Comparison of ENCODE assay signal across 8 cellular contexts in the genomic region with DNA sequence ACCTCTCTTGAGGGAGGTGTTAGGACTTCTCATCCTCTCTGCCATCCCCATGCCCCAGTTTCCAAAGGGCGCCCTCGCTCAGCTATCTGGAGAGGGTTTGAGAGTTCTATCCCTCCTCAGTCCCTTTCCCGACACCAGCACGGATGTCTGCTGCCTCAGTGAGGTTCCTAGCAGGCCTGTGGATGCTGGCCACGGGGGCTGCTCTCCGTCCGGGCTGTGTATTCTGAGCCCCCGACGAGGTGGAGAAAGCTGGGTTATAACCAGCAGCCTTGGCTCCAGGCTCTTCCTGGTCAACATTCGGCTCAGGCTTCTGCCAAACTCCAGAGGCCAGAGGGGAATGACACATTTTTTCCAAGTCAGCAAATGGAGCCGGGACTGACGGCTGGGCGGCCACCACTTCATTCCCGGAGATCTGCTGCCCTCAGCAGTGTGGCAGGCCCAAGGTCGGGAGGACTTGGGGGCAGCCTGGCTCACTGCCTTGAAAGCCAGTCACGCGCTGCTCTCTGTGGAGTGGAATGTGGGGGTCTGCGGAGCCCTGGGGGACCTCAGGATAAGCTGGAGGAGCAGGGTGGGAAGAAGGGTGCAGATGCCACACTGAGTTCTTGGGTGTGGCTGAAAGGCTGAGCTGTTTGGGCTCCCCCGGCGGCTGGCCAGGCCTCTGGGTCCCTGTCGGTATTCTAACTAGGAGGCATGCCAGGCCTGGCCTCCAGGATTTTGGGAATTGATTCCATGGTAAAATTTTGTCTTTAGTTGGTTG. TPM values are rescaled to one million over a fixed set of nuclear protein-coding genes. Genes with fewer than 3 reads are reported as not detected.
DNase-seq lines count a peak whose midpoint lies in the region; TF ChIP-seq lines count a peak whose summit lies in the region.

No MANE protein-coding gene starts in this region.

- no CpG with 5 or more reads among the region's 21 CpGs for WGBS in mesendoderm (ENCODE audit: extremely low coverage, insufficient coverage, low lambda C conversion rate)

- H3K27ac Mint-ChIP-seq in activated T-cell treated with anti-CD3 and anti-CD28 coated beads, Interleukin-2, amount 50 U/mL, for 24 hours = peak overlapping the region; percentile 97

- H2BK120ac ChIP-seq in mesendoderm (ENCODE audit: low read depth, low read length) = no peak overlapping the region

- no peak overlapping the region for H3K18ac ChIP-seq in mesendoderm (ENCODE audit: low read length)

- H4K8ac ChIP-seq in mesendoderm (ENCODE audit: low read depth, low read length) = no peak overlapping the region

- H2BK15ac ChIP-seq in mesendoderm (replicated peaks; ENCODE audit: low read depth) = no peak overlapping the region

- H2AK5ac ChIP-seq in mesendoderm (ENCODE audit: low read length) = peak overlapping the region; percentile 39

- peak overlapping the region; percentile 81 for H3K4me3 Mint-ChIP-seq in activated T-cell treated with anti-CD3 and anti-CD28 coated beads, Interleukin-2, amount 50 U/mL, for 24 hours

- intact Hi-C loops in colonic mucosa (cut with DNase I) = loop anchor here (5.0 kb wide), 1 partner anchor 649 kb away; no protein-coding TSS in a partner anchor

- H3K4me3 ChIP-seq in colonic mucosa (no peak overlapping the region), mesendoderm (ENCODE audit: low read length) (no peak overlapping the region), HAP-1 (no peak overlapping the region; the same call in 1 of the 2 replicates)

- no peak overlapping the region for H3K23ac ChIP-seq in mesendoderm (ENCODE audit: low read length)

- no peak for DNase-seq in activated T-cell treated with anti-CD3 and anti-CD28 coated beads, Interleukin-2, amount 50 U/mL, for 24 hours
- no peak for DNase-seq in activated T-cell treated with anti-CD3 and anti-CD28 coated beads, Interleukin-2, amount 50 U/mL, for 48 hours
- DNase-seq in colonic mucosa = peak; percentile 42
- DNase-seq in mesendoderm = no peak
- peak; percentile 65 for DNase-seq in ureter (ENCODE audit: low spot score)
- DNase-seq in COR-L47 (lab: John Stamatoyannopoulos, UW) = no peak
- DNase-seq in central memory CD4-positive, alpha-beta T cell = no peak
- no peak for DNase-seq in HAP-1 (ENCODE audit: low spot score in 2 of 2)

- H3K4me1 Mint-ChIP-seq in activated T-cell treated with anti-CD3 and anti-CD28 coated beads, Interleukin-2, amount 50 U/mL, for 24 hours (ENCODE audit: low read depth) = peaks cover 44% of the 10 kb centered on the region

- H3K27ac ChIP-seq in colonic mucosa = peak overlapping the region; percentile 98
- peak overlapping the region; percentile 10 for H3K27ac ChIP-seq in mesendoderm (ENCODE audit: low read depth, low read length)

- H3K27me3 ChIP-seq in colonic mucosa (no peaks in the 10 kb centered on the region), mesendoderm (ENCODE audit: insufficient read depth, low read length, poor library complexity) (no peaks in the 10 kb centered on the region), HAP-1 (ENCODE audit: low read depth) (no peaks in the 10 kb centered on the region)

- H3K79me2 ChIP-seq in mesendoderm (ENCODE audit: control insufficient read depth, insufficient read depth, low read length) = peaks cover 11% of the 10 kb centered on the region

- H3K4me1 ChIP-seq in colonic mucosa (peaks cover 25% of the 10 kb centered on the region), mesendoderm (ENCODE audit: control insufficient read depth, low read depth, low read length) (peaks cover 13% of the 10 kb centered on the region), HAP-1 (peaks cover 34% of the 10 kb centered on the region)

- no peak for TF ChIP-seq CTCF in colonic mucosa (IDR thresholded peaks at IDR 0.05)

- H3K9me3 ChIP-seq in colonic mucosa (no peaks in the 10 kb centered on the region), HAP-1 (no peaks in the 10 kb centered on the region)

- H2BK5ac ChIP-seq in mesendoderm (ENCODE audit: low read length) = no peak overlapping the region

- peaks cover 11% of the 10 kb centered on the region for H3K36me3 ChIP-seq in colonic mucosa
- H3K36me3 ChIP-seq in mesendoderm (ENCODE audit: control insufficient read depth, insufficient read depth, low read length) = peaks cover 3% of the 10 kb centered on the region
- H3K36me3 ChIP-seq in HAP-1 (replicated peaks) = peaks cover 33% of the 10 kb centered on the region

- no peaks in the 10 kb centered on the region for H3K27me3 Mint-ChIP-seq in activated T-cell treated with anti-CD3 and anti-CD28 coated beads, Interleukin-2, amount 50 U/mL, for 24 hours

- H3K56ac ChIP-seq in mesendoderm (ENCODE audit: low read length) = peak overlapping the region; percentile 74

- H3K9ac ChIP-seq in colonic mucosa (ENCODE audit: low read depth in 2 of 2, low read length in 2 of 2) = peak overlapping the region; percentile 52 to 57
- H3K9ac ChIP-seq in mesendoderm (ENCODE audit: low read length) = peak overlapping the region; percentile 27

- H3K79me1 ChIP-seq in mesendoderm (ENCODE audit: low read length) = peaks cover 9% of the 10 kb centered on the region

- no peak overlapping the region for H4K5ac ChIP-seq in mesendoderm (ENCODE audit: low read length)

- H3K4ac ChIP-seq in mesendoderm (ENCODE audit: low read depth, low read length) = no peak overlapping the region

- in situ Hi-C loops in HAP-1 (cut with MboI; ENCODE audit: low sequenced_read_pairs) = no loop called here

- H3K9me3 Mint-ChIP-seq in activated T-cell treated with anti-CD3 and anti-CD28 coated beads, Interleukin-2, amount 50 U/mL, for 24 hours = no peaks in the 10 kb centered on the region

- peaks cover 66% of the 10 kb centered on the region for H3K36me3 Mint-ChIP-seq in activated T-cell treated with anti-CD3 and anti-CD28 coated beads, Interleukin-2, amount 50 U/mL, for 24 hours (ENCODE audit: low read depth)

- H3K4me2 ChIP-seq in mesendoderm (ENCODE audit: low read length) = no peak overlapping the region

RNA-seq across cellular contexts. Expression of a gene that starts 27.4 kb away (rescaled TPM):
- total RNA-seq in colonic mucosa (100 to 1,000 TPM in 1 of 2 donors, 10 to 100 TPM in 1; 94.5 to 142 TPM), ureter (143 TPM)
- polyA plus RNA-seq in mesendoderm (2013, experiment 1 of 2) = 73.6 TPM
- polyA plus RNA-seq in mesendoderm (2013, experiment 2 of 2) = 72.5 TPM

RNA-seq across cellular contexts. Expression of a gene that starts 28.1 kb away (rescaled TPM):
- total RNA-seq in colonic mucosa = 10 to 100 TPM; 62.3 to 78.3 TPM
- 1.8 TPM for polyA plus RNA-seq in mesendoderm (2013, experiment 1 of 2)
- polyA plus RNA-seq in mesendoderm (2013, experiment 2 of 2) = 1.5 TPM
- total RNA-seq in ureter = 42.1 TPM

RNA-seq across cellular contexts. Expression of a gene that starts 39.4 kb away (rescaled TPM):
- total RNA-seq in colonic mucosa (1 to 10 TPM; 9.1 to 9.6 TPM), ureter (16.0 TPM)
- 0.93 TPM for polyA plus RNA-seq in mesendoderm (2013, experiment 1 of 2)
- polyA plus RNA-seq in mesendoderm (2013, experiment 2 of 2) = 0.76 TPM

RNA-seq across cellular contexts. Expression of a gene that starts 57.7 kb away (rescaled TPM):
- 10 to 100 TPM; 33.9 to 37.3 TPM for total RNA-seq in colonic mucosa
- 31.2 TPM for polyA plus RNA-seq in mesendoderm (2013, experiment 1 of 2)
- 29.1 TPM for polyA plus RNA-seq in mesendoderm (2013, experiment 2 of 2)
- 18.2 TPM for total RNA-seq in ureter

Comparison
In these comparisons a context has a peak if more than half of its experiments do, and no peak if none do; other contexts are left out.
1. DNase-seq: peak in colonic mucosa (single experiment) and ureter (single experiment); none in activated T-cell treated with anti-CD3 and anti-CD28 coated beads, Interleukin-2, amount 50 U/mL, for 24 hours (single experiment), activated T-cell treated with anti-CD3 and anti-CD28 coated beads, Interleukin-2, amount 50 U/mL, for 48 hours (0 of 2), mesendoderm (single experiment), COR-L47 (single experiment), central memory CD4-positive, alpha-beta T cell (single experiment) and HAP-1 (0 of 2).